ENCODE assay signal across 17 cellular contexts in the genomic region with DNA sequence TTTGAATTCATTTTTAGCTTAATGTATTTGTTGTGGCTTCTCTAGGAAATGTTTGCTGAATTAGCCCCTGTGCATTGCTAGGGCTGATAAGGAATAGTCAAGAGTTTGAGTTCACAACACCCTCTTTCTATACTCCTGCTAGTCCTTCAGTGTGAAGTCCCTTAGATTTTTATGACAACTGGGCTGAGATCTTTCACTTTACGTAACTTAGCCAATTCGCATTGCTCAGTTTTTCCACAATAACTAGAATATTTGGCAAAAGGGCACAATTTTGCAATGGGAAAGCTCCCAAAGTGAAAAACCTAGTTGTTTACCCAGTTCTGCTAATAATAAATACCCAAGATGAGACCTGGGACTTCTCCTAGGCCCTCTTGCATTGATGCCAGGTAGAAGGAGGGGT. TPM values are rescaled to one million over a fixed set of nuclear protein-coding genes. Genes with fewer than 3 reads are reported as not detected.
"Had no signal": no experiment of that assay in that cellular context is flagged by ENCODE, and none has a peak within 500 bp of the region (broad histone marks: within the 10 kb centered on the region; RNA-seq: fewer than 3 reads in every experiment).

No MANE protein-coding gene starts in this region.

- ATAC-seq: heart right ventricle; left lung; naive thymus-derived CD8-positive, alpha-beta T cell had no signal

- H3K4me1 ChIP-seq: esophagus muscularis mucosa, vagina had no signal

- H3K36me3 ChIP-seq: esophagus muscularis mucosa, heart right ventricle, left lung, thyroid gland, upper lobe of left lung, vagina had no signal

- DNase-seq: effector memory CD4-positive, alpha-beta T cell; heart right ventricle; hypothalamus; kidney glomerular epithelial cell; left lung; mucosa of descending colon; naive thymus-derived CD8-positive, alpha-beta T cell; posterior cingulate gyrus; small intestine; stimulated activated CD4-positive, alpha-beta T cell treated with anti-CD3 and anti-CD28 coated beads, Interleukin-12 subunit alpha, Interleukin-12 subunit beta, amount 100 ng/mL, for 4 hours; stimulated activated naive CD4-positive, alpha-beta T cell treated with Interleukin-2 at 50 U/mL for 16 hours; thyroid gland; upper lobe of left lung had no signal

- H3K27me3 ChIP-seq: heart right ventricle, left lung, thyroid gland, upper lobe of left lung, vagina had no signal

- H3K27ac ChIP-seq: epithelial cell of prostate, esophagus muscularis mucosa, heart right ventricle, thyroid gland, vagina had no signal

- H3K9me3 ChIP-seq: esophagus muscularis mucosa, heart right ventricle, left lung, mucosa of descending colon, thyroid gland, upper lobe of left lung, vagina had no signal

- H3K4me3 ChIP-seq: esophagus muscularis mucosa, heart right ventricle, left lung, mucosa of descending colon, thyroid gland, upper lobe of left lung, vagina had no signal

RNA-seq across cellular contexts. Expression of a gene that starts 6.9 kb away (rescaled TPM):
- total RNA-seq: frontal cortex; naive thymus-derived CD8-positive, alpha-beta T cell had no signal
